Comparison of ENCODE assay signal across 8 cellular contexts in genomic region chr7:116500071-116500853, GRCh38.
DNase-seq lines count a peak whose midpoint lies in the region; ATAC-seq lines count a peak whose summit lies in the region.

No MANE protein-coding gene starts in this region.

- no peaks in the 10 kb centered on the region for H3K36me3 ChIP-seq in iPS DF 6.9 (ENCODE audit: control insufficient read depth, insufficient read depth, low read length)

- ATAC-seq in GM21447 (IDR thresholded peaks at IDR 0.05; ENCODE audit: unreplicated experiment) = peak; percentile 62

- DNase-seq in AG20443 (ENCODE audit: low spot score) (peak; percentile 34), NCI-H69 (lab: John Stamatoyannopoulos, UW) (peak; percentile 38), iPS DF 6.9 (ENCODE audit: low read depth, low spot score) (no peak), skeletal muscle cell (ENCODE audit: low read depth) (no peak), cortex of kidney (lab: John Stamatoyannopoulos, UW) (no peak), UCSD-AML1 (lab: John Stamatoyannopoulos, UW; ENCODE audit: unreplicated experiment) (no peak)

- H3K9me3 ChIP-seq in iPS DF 6.9 (ENCODE audit: control insufficient read depth, insufficient read depth, low read length) = no peaks in the 10 kb centered on the region

- H3K4me1 ChIP-seq in iPS DF 6.9 (ENCODE audit: control insufficient read depth, insufficient read depth, low read length) = peaks cover 3% of the 10 kb centered on the region

- no peaks in the 10 kb centered on the region; the same call in 1 of the 2 replicates for H3K27me3 ChIP-seq in iPS DF 6.9 (ENCODE audit: control insufficient read depth, insufficient read depth, low read length)

- H3K4me3 ChIP-seq in iPS DF 6.9 (ENCODE audit: low read length) (peak overlapping the region; percentile 70; the same call in 1 of the 2 replicates), skeletal muscle cell (ENCODE audit: low read depth, low read length) (peak overlapping the region; percentile 81)

- peak overlapping the region; percentile 44 for H3K27ac ChIP-seq in angular gyrus (ENCODE audit: low read depth, low read length)
- H3K27ac ChIP-seq in iPS DF 6.9 (ENCODE audit: low read length) = no peak overlapping the region

- no CpG with 5 or more reads among the region's 37 CpGs for WGBS in iPS DF 6.9 (ENCODE audit: insufficient coverage, insufficient read length)

Comparison
In these comparisons a context has a peak if more than half of its experiments do, and no peak if none do; other contexts are left out.
1. DNase-seq: peak in AG20443 (single experiment) and NCI-H69 (single experiment); none in iPS DF 6.9 (single experiment), skeletal muscle cell (single experiment), cortex of kidney (single experiment) and UCSD-AML1 (single experiment).